In genomic region chr7:138603549-138604324, GRCh38 we compare ENCODE assay signal across 1 cellular context.
TF ChIP-seq lines count a peak whose summit lies in the region.

No MANE protein-coding gene starts in this region.

TF ChIP-seq in HepG2, 621 proteins besides CTCF, POLR2A, EP300 and RAD21 (continued from another document):
- TF ChIP-seq ZNF770 (CRISPR knock-in tag; IDR thresholded peaks at IDR 0.05) (0 out of 2 replicates have a peak, but pooled peaks have one; percentile 34), ZNF274 (CRISPR knock-in tag; IDR thresholded peaks at IDR 0.05) (no peak), SMAD9 (CRISPR knock-in tag; IDR thresholded peaks at IDR 0.05) (no peak), HOXA3 (CRISPR knock-in tag; IDR thresholded peaks at IDR 0.05) (no peak), ZFP36L2 (CRISPR knock-in tag; IDR thresholded peaks at IDR 0.05) (no peak), ZBTB34 (CRISPR knock-in tag; IDR thresholded peaks at IDR 0.05) (no peak), THAP7 (CRISPR knock-in tag; IDR thresholded peaks at IDR 0.05) (no peak), JUNB (CRISPR knock-in tag; IDR thresholded peaks at IDR 0.05; ENCODE audit: borderline replicate concordance) (no peak), ATM (IDR thresholded peaks at IDR 0.05; ENCODE audit: borderline replicate concordance) (no peak), ZNF446 (CRISPR knock-in tag; IDR thresholded peaks at IDR 0.05) (no peak), ATF4 (CRISPR knock-in tag; IDR thresholded peaks at IDR 0.05) (peak in 1 of 2 experiments; percentile 15; a peak in 1 of 4 replicates), LRRFIP1 (CRISPR knock-in tag; conservative IDR thresholded peaks at IDR 0.05) (no peak), FUBP1 (CRISPR knock-in tag; IDR thresholded peaks at IDR 0.05; ENCODE audit: borderline replicate concordance) (no peak), ELK4 (CRISPR knock-in tag; IDR thresholded peaks at IDR 0.05; ENCODE audit: borderline replicate concordance) (no peak), MAFF (IDR thresholded peaks at IDR 0.05; ENCODE audit: low read depth, low read length) (no peak)
